ENCODE assay signal across 10 cellular contexts in the genomic region with DNA sequence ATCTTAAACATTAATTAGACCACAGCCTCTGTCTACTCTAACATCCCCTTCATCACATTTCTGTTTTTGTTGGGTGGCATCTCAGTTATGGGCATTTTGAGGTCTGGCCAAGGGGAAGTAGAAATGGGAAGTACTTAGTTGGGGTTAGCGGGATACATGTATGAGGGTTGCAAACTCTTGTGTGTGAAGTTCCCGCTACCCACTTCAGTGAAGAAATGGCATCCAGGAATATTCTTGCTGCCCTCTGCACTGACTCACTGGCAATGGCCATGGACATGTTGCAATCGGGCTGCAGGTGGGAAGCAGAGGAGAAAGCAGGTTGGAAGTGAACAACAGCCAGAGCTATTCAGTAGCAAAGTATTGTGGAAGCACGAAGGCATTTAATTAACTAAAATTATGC. TPM values are rescaled to one million over a fixed set of nuclear protein-coding genes. Genes with fewer than 3 reads are reported as not detected.
DNase-seq lines count a peak whose midpoint lies in the region; ATAC-seq and TF ChIP-seq lines count a peak whose summit lies in the region.
"Had no signal": no experiment of that assay in that cellular context is flagged by ENCODE, and none has a peak within 500 bp of the region (broad histone marks: within the 10 kb centered on the region; RNA-seq: fewer than 3 reads in every experiment).

No MANE protein-coding gene starts in this region.

- H3K27me3 Mint-ChIP-seq in natural killer cell (ENCODE audit: low read depth in 2 of 2): no peaks in the 10 kb centered on the region
- H3K27me3 Mint-ChIP-seq in natural killer cell treated with Interleukin-12 subunit alpha and Interleukin-12 subunit beta and Interleukin-15 and Interleukin-18, amount 100 ng/mL, for 72 hours: no peaks in the 10 kb centered on the region

- H3K36me3 ChIP-seq in upper lobe of right lung (no peaks in the 10 kb centered on the region), suprapubic skin (no peaks in the 10 kb centered on the region)

- no peak for TF ChIP-seq POLR2A in suprapubic skin (IDR thresholded peaks at IDR 0.05)

- H3K4me3 ChIP-seq in upper lobe of right lung (no peak overlapping the region), suprapubic skin (no peak overlapping the region)

- no peak for TF ChIP-seq EP300 in suprapubic skin (IDR thresholded peaks at IDR 0.05)

- H3K36me3 Mint-ChIP-seq in natural killer cell: peaks cover 8% of the 10 kb centered on the region
- H3K36me3 Mint-ChIP-seq in natural killer cell treated with Interleukin-12 subunit alpha and Interleukin-12 subunit beta and Interleukin-15 and Interleukin-18, amount 100 ng/mL, for 72 hours: peaks cover 39% of the 10 kb centered on the region

- intact Hi-C loops in natural killer cell (cut with micrococcal nuclease) (no loop called here), upper lobe of right lung (cut with DNase I) (no loop called here)

- no peak overlapping the region for H3K27ac Mint-ChIP-seq in natural killer cell
- H3K27ac Mint-ChIP-seq in natural killer cell treated with Interleukin-12 subunit alpha and Interleukin-12 subunit beta and Interleukin-15 and Interleukin-18, amount 100 ng/mL, for 72 hours: no peak overlapping the region
- H3K27ac Mint-ChIP-seq: nephron had no signal

- DNase-seq in natural killer cell (no peak), SKM-1 (lab: John Stamatoyannopoulos, UW; ENCODE audit: unreplicated experiment) (peak; percentile 47), globus pallidus (ENCODE audit: low spot score) (peak; percentile 21), upper lobe of right lung (no peak), suprapubic skin (ENCODE audit: low spot score in 2 of 2) (no peak), NCI-H226 (no peak), cerebellar nuclear complex (lab: John Stamatoyannopoulos, UW) (no peak)
- DNase-seq in natural killer cell treated with Interleukin-12 subunit alpha and Interleukin-12 subunit beta and Interleukin-15 and Interleukin-18, amount 100 ng/mL, for 72 hours (ENCODE audit: low spot score): no peak
- DNase-seq: NCI-H1105 treated with DMSO at 0.1 percent for 48 hours had no signal

- H3K4me1 Mint-ChIP-seq in natural killer cell: peaks cover 67% of the 10 kb centered on the region in 2 donors
- H3K4me1 Mint-ChIP-seq in natural killer cell treated with Interleukin-12 subunit alpha and Interleukin-12 subunit beta and Interleukin-15 and Interleukin-18, amount 100 ng/mL, for 72 hours (ENCODE audit: low read depth in 2 of 2): peaks cover 57 to 58% of the 10 kb centered on the region in 2 donors
- H3K4me1 Mint-ChIP-seq: nephron had no signal

- TF ChIP-seq CTCF in natural killer cell (IDR thresholded peaks at IDR 0.05) (no peak), upper lobe of right lung (IDR thresholded peaks at IDR 0.05) (no peak), suprapubic skin (IDR thresholded peaks at IDR 0.05) (no peak)

- H3K9me3 ChIP-seq in upper lobe of right lung (no peaks in the 10 kb centered on the region), suprapubic skin (no peaks in the 10 kb centered on the region)

- H3K27ac ChIP-seq in upper lobe of right lung (no peak overlapping the region), suprapubic skin (no peak overlapping the region)

- WGBS in suprapubic skin: 71% methylated on average over 4 of the region's 4 CpGs

- peak overlapping the region; percentile 63 for H3K4me3 Mint-ChIP-seq in natural killer cell
- no peak overlapping the region for H3K4me3 Mint-ChIP-seq in natural killer cell treated with Interleukin-12 subunit alpha and Interleukin-12 subunit beta and Interleukin-15 and Interleukin-18, amount 100 ng/mL, for 72 hours
- H3K4me3 Mint-ChIP-seq: nephron had no signal

- H3K27me3 ChIP-seq in upper lobe of right lung (no peaks in the 10 kb centered on the region), suprapubic skin (peaks cover 4% of the 10 kb centered on the region)

- H3K4me1 ChIP-seq in upper lobe of right lung (peaks cover 25% of the 10 kb centered on the region), suprapubic skin (peaks cover 6% of the 10 kb centered on the region)

- H3K9me3 Mint-ChIP-seq in natural killer cell: no peaks in the 10 kb centered on the region
- H3K9me3 Mint-ChIP-seq in natural killer cell treated with Interleukin-12 subunit alpha and Interleukin-12 subunit beta and Interleukin-15 and Interleukin-18, amount 100 ng/mL, for 72 hours: no peaks in the 10 kb centered on the region
- H3K9me3 Mint-ChIP-seq: nephron had no signal

- ATAC-seq in natural killer cell (peak in 1 of 3 donors; percentile 42), upper lobe of right lung (peak; percentile 85)
- ATAC-seq in natural killer cell treated with Interleukin-12 subunit alpha and Interleukin-12 subunit beta and Interleukin-15 and Interleukin-18, amount 100 ng/mL, for 72 hours: no peak

RNA-seq across cellular contexts. Expression of gene CD48, which starts 7.4 kb away (rescaled TPM):
- total RNA-seq in natural killer cell (100 to 1,000 TPM; 213 to 249 (median 223) TPM), upper lobe of right lung (21.5 TPM), suprapubic skin (1 to 10 TPM in 2 of 4 donors, under 1 TPM in 1, not detected in 1; 0.60 to 1.6 (median 1.0) TPM)
- total RNA-seq in natural killer cell treated with Interleukin-12 subunit alpha and Interleukin-12 subunit beta and Interleukin-15 and Interleukin-18, amount 100 ng/mL, for 72 hours: 100 to 1,000 TPM; 434 to 816 TPM

RNA-seq across cellular contexts. Expression of gene SLAMF7, which starts 34.8 kb away (rescaled TPM):
- 100 to 1,000 TPM; 191 to 301 (median 227) TPM for total RNA-seq in natural killer cell
- 1,000 to 10,000 TPM in 1 of 2 donors, 100 to 1,000 TPM in 1; 677 to 1,669 TPM for total RNA-seq in natural killer cell treated with Interleukin-12 subunit alpha and Interleukin-12 subunit beta and Interleukin-15 and Interleukin-18, amount 100 ng/mL, for 72 hours
- total RNA-seq in upper lobe of right lung: 9.2 TPM
- 1 to 10 TPM; 1.1 to 3.4 (median 1.9) TPM for total RNA-seq in suprapubic skin

RNA-seq across cellular contexts. Expression of gene SLAMF1, which starts 57.4 kb away (rescaled TPM):
- 1 to 10 TPM; 1.1 to 3.5 (median 2.1) TPM for total RNA-seq in natural killer cell
- total RNA-seq in natural killer cell treated with Interleukin-12 subunit alpha and Interleukin-12 subunit beta and Interleukin-15 and Interleukin-18, amount 100 ng/mL, for 72 hours: 10 to 100 TPM; 52.1 to 86.2 TPM
- 1.6 TPM for total RNA-seq in upper lobe of right lung
- total RNA-seq in suprapubic skin: not detected

Comparison
In these comparisons a context has a peak if more than half of its experiments do, and no peak if none do; other contexts are left out.
1. RNA of gene SLAMF1, which starts 57.4 kb away (total RNA-seq): 52.1 to 86.2 TPM in natural killer cell treated with Interleukin-12 subunit alpha and Interleukin-12 subunit beta and Interleukin-15 and Interleukin-18, amount 100 ng/mL, for 72 hours; 1.1 to 3.5 TPM in natural killer cell, 1.6 TPM in upper lobe of right lung (single experiment) and not detected in suprapubic skin; every median in the first group is over 10 times any median in the second.
2. DNase-seq: peak in SKM-1 (single experiment) and globus pallidus (single experiment); none in natural killer cell (single experiment), natural killer cell treated with Interleukin-12 subunit alpha and Interleukin-12 subunit beta and Interleukin-15 and Interleukin-18, amount 100 ng/mL, for 72 hours (single experiment), upper lobe of right lung (single experiment), suprapubic skin (0 of 2), NCI-H226 (single experiment) and cerebellar nuclear complex (0 of 2).
3. RNA of gene SLAMF7, which starts 34.8 kb away (total RNA-seq): 677 to 1,669 TPM in natural killer cell treated with Interleukin-12 subunit alpha and Interleukin-12 subunit beta and Interleukin-15 and Interleukin-18, amount 100 ng/mL, for 72 hours and 191 to 301 TPM in natural killer cell; 9.2 TPM in upper lobe of right lung (single experiment) and 1.1 to 3.4 TPM in suprapubic skin; every median in the first group is over 10 times any median in the second.